Comparison of ENCODE assay signal across 28 cellular contexts in genomic region chr13:84655677-84656076, GRCh38.
A peak's percentile ranks its signal among the peaks of the same experiment; 100 is the strongest.
DNase-seq lines count a peak whose midpoint lies in the region; ATAC-seq and TF ChIP-seq lines count a peak whose summit lies in the region.
"Had no signal": no experiment of that assay in that cellular context is flagged by ENCODE, and none has a peak within 500 bp of the region (broad histone marks: within the 10 kb centered on the region; RNA-seq: fewer than 3 reads in every experiment).

No MANE protein-coding gene starts in this region.

- H3K4me2 ChIP-seq in H9 (ENCODE audit: insufficient read depth, insufficient read length, low read length), result no peak overlapping the region
- peak overlapping the region; percentile 52 for H3K4me2 ChIP-seq in neural progenitor cell
- H3K4me2 ChIP-seq in mesenchymal stem cell (ENCODE audit: low read length, poor library complexity, severe bottlenecking), result no peak overlapping the region

- no peak for ATAC-seq in stimulated activated effector memory CD8-positive, alpha-beta T cell treated with anti-CD3 and anti-CD28 coated beads, Interleukin-12 subunit alpha, Interleukin-12 subunit beta, amount 100 ng/mL, for 72 hours
- ATAC-seq: activated CD4-positive, CD25-positive, alpha-beta regulatory T cell treated with anti-CD3 and anti-CD28 coated beads, Interleukin-2, amount 50 U/mL, for 24 hours; esophagus mucosa; HepG2; left cardiac atrium; right cardiac atrium; Right ventricle myocardium inferior; stimulated activated naive CD8-positive, alpha-beta T cell treated with anti-CD3 and anti-CD28 coated beads, Interleukin-15, amount 100 ng/mL, for 72 hours had no signal

- H3K27me3 Mint-ChIP-seq in H9 (ENCODE audit: low read depth) (no peaks in the 10 kb centered on the region; the same call in 1 of the 2 replicates), neural progenitor cell (ENCODE audit: insufficient read depth, low read depth) (peaks cover 4% of the 10 kb centered on the region)
- H3K27me3 Mint-ChIP-seq: activated T-cell treated with anti-CD3 and anti-CD28 coated beads, Interleukin-2, amount 50 U/mL, for 24 hours; CD4-positive, alpha-beta memory T cell; stimulated activated naive CD8-positive, alpha-beta T cell treated with anti-CD3 and anti-CD28 coated beads, Interleukin-15, amount 100 ng/mL, for 72 hours had no signal

- H3K18ac ChIP-seq in H9 (ENCODE audit: insufficient read length, low read depth, low read length) (no peak overlapping the region), mesenchymal stem cell (ENCODE audit: low read depth in 1 of 2, low read length in 2 of 2) (no peak overlapping the region)

- WGBS in H9 (ENCODE audit: extremely low coverage, insufficient read length, low lambda C conversion rate), result no CpG with 5 or more reads among the region's 3 CpGs
- 85% methylated on average over 3 of the region's 3 CpGs for WGBS in mesenchymal stem cell
- WGBS in esophagus muscularis mucosa, result 72% methylated on average over 3 of the region's 3 CpGs

- H3K36me3 ChIP-seq in neural progenitor cell (no peaks in the 10 kb centered on the region), mesenchymal stem cell (ENCODE audit: control insufficient read depth in 1 of 2, insufficient read depth in 2 of 2, low read depth in 1 of 2, low read length in 2 of 2) (no peaks in the 10 kb centered on the region), esophagus muscularis mucosa (no peaks in the 10 kb centered on the region)
- H3K36me3 ChIP-seq: tibial artery had no signal

- H2AFZ ChIP-seq in H9 (ENCODE audit: low read length), result no peak overlapping the region
- no peak overlapping the region for H2AFZ ChIP-seq in neural progenitor cell (replicated peaks)
- H2AFZ ChIP-seq in mesenchymal stem cell (ENCODE audit: low read depth, low read length), result no peak overlapping the region

- no peak for DNase-seq in H9
- DNase-seq in M059J (ENCODE audit: low read depth), result peak; percentile 76
- DNase-seq in choroid plexus epithelial cell (ENCODE audit: low read depth), result peak; percentile 52
- DNase-seq in neural progenitor cell (ENCODE audit: low spot score), result no peak
- DNase-seq in mesenchymal stem cell, result no peak
- no peak for DNase-seq in NCI-H1105 treated with DMSO at 0.1 percent for 48 hours (lab: John Stamatoyannopoulos, UW)
- no peak for DNase-seq in esophagus muscularis mucosa (ENCODE audit: extremely low spot score)
- DNase-seq in stimulated activated effector memory CD8-positive, alpha-beta T cell treated with anti-CD3 and anti-CD28 coated beads, Interleukin-12 subunit alpha, Interleukin-12 subunit beta, amount 100 ng/mL, for 72 hours (ENCODE audit: low spot score in 2 of 2), result no peak
- DNase-seq: activated naive CD4-positive, alpha-beta T cell treated with anti-CD3 and anti-CD28 coated beads for 36 hours; activated T-cell treated with anti-CD3 and anti-CD28 coated beads, Interleukin-2, amount 50 U/mL, for 24 hours; amygdala; CD4-positive, alpha-beta memory T cell; cerebellar nuclear complex; DMS153; effector CD8-positive, alpha-beta T cell; left cardiac atrium; NCI-H1694; NCI-H2171 treated with DMSO at 0.1 percent for 48 hours; NCI-H526 treated with DMSO at 0.1 percent for 48 hours; right cardiac atrium; stimulated activated CD4-positive, alpha-beta T cell treated with anti-CD3 and anti-CD28 coated beads, Interleukin-12 subunit alpha, Interleukin-12 subunit beta, amount 100 ng/mL, for 4 hours; stimulated activated CD4-positive, alpha-beta T cell treated with anti-CD3 and anti-CD28 coated beads, Interleukin-4, amount 100 ng/mL, for 4 hours; stimulated activated naive CD8-positive, alpha-beta T cell treated with anti-CD3 and anti-CD28 coated beads, Interleukin-15, amount 100 ng/mL, for 72 hours; tibial artery had no signal

- H4K8ac ChIP-seq in H9 (replicated peaks; ENCODE audit: insufficient read length, low read depth, low read length) (no peak overlapping the region), mesenchymal stem cell (ENCODE audit: low read length) (no peak overlapping the region)

- no peak overlapping the region for H2BK20ac ChIP-seq in H9 (ENCODE audit: low read depth, low read length, poor library complexity, severe bottlenecking)

- H3K4ac ChIP-seq in H9 (ENCODE audit: low read depth, low read length), result no peak overlapping the region
- H3K4ac ChIP-seq in mesenchymal stem cell (ENCODE audit: low read depth in 1 of 2, low read length in 2 of 2), result no peak overlapping the region

- no peak overlapping the region for H3T11ph ChIP-seq in H9 (ENCODE audit: low read length)

- no peaks in the 10 kb centered on the region for H4K20me1 ChIP-seq in H9 (ENCODE audit: control insufficient read depth, insufficient read depth, insufficient read length)
- H4K20me1 ChIP-seq in neural progenitor cell (ENCODE audit: low read depth), result no peaks in the 10 kb centered on the region

- no peaks in the 10 kb centered on the region for H3K27me3 ChIP-seq in H9 (ENCODE audit: insufficient read depth, low read length)
- no peaks in the 10 kb centered on the region for H3K27me3 ChIP-seq in neural progenitor cell
- no peaks in the 10 kb centered on the region for H3K27me3 ChIP-seq in mesenchymal stem cell (ENCODE audit: control insufficient read depth in 1 of 2, insufficient read depth in 1 of 2, low read length in 2 of 2)
- H3K27me3 ChIP-seq in esophagus muscularis mucosa, result no peaks in the 10 kb centered on the region
- H3K27me3 ChIP-seq: tibial artery had no signal

- no peak overlapping the region for H2BK12ac ChIP-seq in H9 (ENCODE audit: insufficient read length, low read depth, low read length)
- no peak overlapping the region for H2BK12ac ChIP-seq in mesenchymal stem cell (ENCODE audit: low read length in 2 of 2)

- H3K4me3 Mint-ChIP-seq in H9 (no peak overlapping the region), neural progenitor cell (no peak overlapping the region)
- H3K4me3 Mint-ChIP-seq in stimulated activated effector memory CD8-positive, alpha-beta T cell treated with anti-CD3 and anti-CD28 coated beads, Interleukin-12 subunit alpha, Interleukin-12 subunit beta, amount 100 ng/mL, for 72 hours, result no peak overlapping the region
- H3K4me3 Mint-ChIP-seq: activated naive CD4-positive, alpha-beta T cell treated with anti-CD3 and anti-CD28 coated beads for 36 hours; activated T-cell treated with anti-CD3 and anti-CD28 coated beads, Interleukin-2, amount 50 U/mL, for 24 hours; CD4-positive, alpha-beta memory T cell; stimulated activated naive CD8-positive, alpha-beta T cell treated with anti-CD3 and anti-CD28 coated beads, Interleukin-15, amount 100 ng/mL, for 72 hours had no signal

- H3K27ac ChIP-seq in H9 (ENCODE audit: insufficient read length, low read depth, low read length) (peak overlapping the region; percentile 71), neural progenitor cell (no peak overlapping the region), mesenchymal stem cell (ENCODE audit: low read length, poor library complexity, severe bottlenecking) (no peak overlapping the region), esophagus muscularis mucosa (replicated peaks in 1 of 4) (no peak overlapping the region)
- H3K27ac ChIP-seq: tibial artery had no signal

- H3K4me1 ChIP-seq in H9 (ENCODE audit: insufficient read depth, low read length), result peaks cover 7% of the 10 kb centered on the region; the same call in 1 of the 2 replicates
- H3K4me1 ChIP-seq in neural progenitor cell, result peaks cover 24% of the 10 kb centered on the region
- H3K4me1 ChIP-seq in mesenchymal stem cell (ENCODE audit: control insufficient read depth, insufficient read depth, low read depth, low read length), result no peaks in the 10 kb centered on the region
- H3K4me1 ChIP-seq in esophagus muscularis mucosa, result peaks cover 0 to 16% (median 13%) of the 10 kb centered on the region in 4 donors

- H3K9me3 Mint-ChIP-seq in H9 (peaks cover 14 to 49% of the 10 kb centered on the region in 2 experiments; a peak in 4 of 5 replicates), neural progenitor cell (peaks cover 26% of the 10 kb centered on the region)
- H3K9me3 Mint-ChIP-seq in stimulated activated effector memory CD8-positive, alpha-beta T cell treated with anti-CD3 and anti-CD28 coated beads, Interleukin-12 subunit alpha, Interleukin-12 subunit beta, amount 100 ng/mL, for 72 hours, result no peaks in the 10 kb centered on the region
- H3K9me3 Mint-ChIP-seq: activated T-cell treated with anti-CD3 and anti-CD28 coated beads, Interleukin-2, amount 50 U/mL, for 24 hours; stimulated activated naive CD8-positive, alpha-beta T cell treated with anti-CD3 and anti-CD28 coated beads, Interleukin-15, amount 100 ng/mL, for 72 hours had no signal

- H3K9ac ChIP-seq in H9 (ENCODE audit: extremely low read depth, insufficient read length, low read length) (no peak overlapping the region), neural progenitor cell (no peak overlapping the region), mesenchymal stem cell (ENCODE audit: low read length) (no peak overlapping the region)

- no peak for TF ChIP-seq POLR2A in esophagus muscularis mucosa (IDR thresholded peaks at IDR 0.05; ENCODE audit: low read depth)

- H3K23ac ChIP-seq in H9 (ENCODE audit: insufficient read length, low read depth, low read length) (no peak overlapping the region), mesenchymal stem cell (ENCODE audit: low read length in 2 of 2) (no peak overlapping the region)

- no peak overlapping the region for H3K56ac ChIP-seq in H9 (ENCODE audit: insufficient read length, low read depth, low read length)

- H2BK120ac ChIP-seq in H9 (ENCODE audit: low read depth, low read length, poor library complexity, severe bottlenecking), result no peak overlapping the region
- no peak overlapping the region for H2BK120ac ChIP-seq in mesenchymal stem cell (ENCODE audit: low read depth, low read length)

- H3K23me2 ChIP-seq in H9 (ENCODE audit: insufficient read length, low read depth, low read length, poor library complexity, severe bottlenecking), result no peaks in the 10 kb centered on the region

- H3K79me2 ChIP-seq in H9 (ENCODE audit: insufficient read depth, low read length) (no peaks in the 10 kb centered on the region), neural progenitor cell (ENCODE audit: low read depth) (no peaks in the 10 kb centered on the region)

- H2AK5ac ChIP-seq in H9 (ENCODE audit: insufficient read length, low read length) (no peak overlapping the region), mesenchymal stem cell (ENCODE audit: low read length, severe bottlenecking) (no peak overlapping the region)

- H2BK5ac ChIP-seq in H9 (ENCODE audit: insufficient read length, low read length) (no peak overlapping the region), mesenchymal stem cell (ENCODE audit: low read depth, low read length, poor library complexity, severe bottlenecking) (no peak overlapping the region)

- H3K79me1 ChIP-seq in H9 (ENCODE audit: insufficient read depth, low read depth, low read length, poor library complexity, severe bottlenecking) (no peaks in the 10 kb centered on the region), mesenchymal stem cell (replicated peaks; ENCODE audit: low read length, poor library complexity, severe bottlenecking) (no peaks in the 10 kb centered on the region)

- H4K5ac ChIP-seq in H9 (ENCODE audit: insufficient read length, low read depth, low read length), result no peak overlapping the region

- intact Hi-C loops in esophagus muscularis mucosa (cut with DNase I), result no loop called here

- H3K14ac ChIP-seq in H9 (ENCODE audit: insufficient read depth, low read length), result no peak overlapping the region
- H3K14ac ChIP-seq in mesenchymal stem cell (ENCODE audit: low read length in 2 of 2), result no peak overlapping the region

- H3K4me3 ChIP-seq in choroid plexus epithelial cell (ENCODE audit: low read depth, low read length) (no peak overlapping the region), neural progenitor cell (no peak overlapping the region), mesenchymal stem cell (ENCODE audit: insufficient read depth in 1 of 2, low read depth in 1 of 2, low read length in 2 of 2) (no peak overlapping the region), esophagus muscularis mucosa (no peak overlapping the region)
- H3K4me3 ChIP-seq: tibial artery had no signal

- H2BK15ac ChIP-seq in H9 (ENCODE audit: low read depth, low read length), result no peak overlapping the region
- H2BK15ac ChIP-seq in mesenchymal stem cell (ENCODE audit: low read depth, poor library complexity, severe bottlenecking), result no peak overlapping the region

- H3K27ac Mint-ChIP-seq in H9 (peak overlapping the region in 2 of 3 experiments; percentile 45 to 96; a peak in 5 of 7 replicates), neural progenitor cell (no peak overlapping the region)
- H3K27ac Mint-ChIP-seq in stimulated activated effector memory CD8-positive, alpha-beta T cell treated with anti-CD3 and anti-CD28 coated beads, Interleukin-12 subunit alpha, Interleukin-12 subunit beta, amount 100 ng/mL, for 72 hours, result no peak overlapping the region
- H3K27ac Mint-ChIP-seq: activated naive CD4-positive, alpha-beta T cell treated with anti-CD3 and anti-CD28 coated beads for 36 hours; activated T-cell treated with anti-CD3 and anti-CD28 coated beads, Interleukin-2, amount 50 U/mL, for 24 hours; CD4-positive, alpha-beta memory T cell; stimulated activated naive CD8-positive, alpha-beta T cell treated with anti-CD3 and anti-CD28 coated beads, Interleukin-15, amount 100 ng/mL, for 72 hours had no signal

- H4K91ac ChIP-seq in H9 (ENCODE audit: insufficient read length, low read depth, low read length) (no peak overlapping the region), mesenchymal stem cell (ENCODE audit: low read length) (no peak overlapping the region)

- peaks cover 23 to 53% of the 10 kb centered on the region in 2 experiments for H3K4me1 Mint-ChIP-seq in H9
- peaks cover 7% of the 10 kb centered on the region for H3K4me1 Mint-ChIP-seq in neural progenitor cell
- no peaks in the 10 kb centered on the region for H3K4me1 Mint-ChIP-seq in stimulated activated effector memory CD8-positive, alpha-beta T cell treated with anti-CD3 and anti-CD28 coated beads, Interleukin-12 subunit alpha, Interleukin-12 subunit beta, amount 100 ng/mL, for 72 hours
- H3K4me1 Mint-ChIP-seq: CD4-positive, alpha-beta memory T cell; stimulated activated naive CD8-positive, alpha-beta T cell treated with anti-CD3 and anti-CD28 coated beads, Interleukin-15, amount 100 ng/mL, for 72 hours had no signal

- peaks cover 14 to 44% (median 34%) of the 10 kb centered on the region in 3 experiments for H3K36me3 Mint-ChIP-seq in H9 (ENCODE audit: insufficient read depth in 1 of 3, low read depth in 3 of 3)
- H3K36me3 Mint-ChIP-seq in neural progenitor cell, result peaks cover 4% of the 10 kb centered on the region
- H3K36me3 Mint-ChIP-seq in stimulated activated effector memory CD8-positive, alpha-beta T cell treated with anti-CD3 and anti-CD28 coated beads, Interleukin-12 subunit alpha, Interleukin-12 subunit beta, amount 100 ng/mL, for 72 hours, result no peaks in the 10 kb centered on the region
- H3K36me3 Mint-ChIP-seq: CD4-positive, alpha-beta memory T cell had no signal

- H3K9me3 ChIP-seq in H9 (ENCODE audit: control insufficient read depth, low read depth, low read length) (no peaks in the 10 kb centered on the region), neural progenitor cell (ENCODE audit: low read depth) (peaks cover 6% of the 10 kb centered on the region), mesenchymal stem cell (ENCODE audit: control insufficient read depth, low read length) (peaks cover 9% of the 10 kb centered on the region), esophagus muscularis mucosa (no peaks in the 10 kb centered on the region)
- H3K9me3 ChIP-seq: tibial artery had no signal

- H3F3A ChIP-seq in neural progenitor cell (ENCODE audit: low read depth), result peaks cover 20% of the 10 kb centered on the region

- TF ChIP-seq CTCF in H9 (conservative IDR thresholded peaks at IDR 0.05) (no peak), choroid plexus epithelial cell (conservative IDR thresholded peaks at IDR 0.05; ENCODE audit: low read depth, low read length) (no peak), neural progenitor cell (IDR thresholded peaks at IDR 0.05) (no peak), esophagus muscularis mucosa (IDR thresholded peaks at IDR 0.05) (no peak)

- TF ChIP-seq EP300 in esophagus muscularis mucosa (IDR thresholded peaks at IDR 0.05), result no peak

Comparison
In these comparisons a context has a peak if more than half of its experiments do, and no peak if none do; other contexts are left out.
1. DNase-seq: peak in M059J (single experiment) and choroid plexus epithelial cell (single experiment); none in H9 (single experiment), neural progenitor cell (single experiment), mesenchymal stem cell (single experiment), NCI-H1105 treated with DMSO at 0.1 percent for 48 hours (single experiment), esophagus muscularis mucosa (single experiment) and stimulated activated effector memory CD8-positive, alpha-beta T cell treated with anti-CD3 and anti-CD28 coated beads, Interleukin-12 subunit alpha, Interleukin-12 subunit beta, amount 100 ng/mL, for 72 hours (0 of 2).
2. H3K27ac Mint-ChIP-seq: peak in H9 (2 of 3); none in neural progenitor cell (single experiment) and stimulated activated effector memory CD8-positive, alpha-beta T cell treated with anti-CD3 and anti-CD28 coated beads, Interleukin-12 subunit alpha, Interleukin-12 subunit beta, amount 100 ng/mL, for 72 hours (single experiment).